Comparison of ENCODE assay signal across 8 cellular contexts in the genomic region with DNA sequence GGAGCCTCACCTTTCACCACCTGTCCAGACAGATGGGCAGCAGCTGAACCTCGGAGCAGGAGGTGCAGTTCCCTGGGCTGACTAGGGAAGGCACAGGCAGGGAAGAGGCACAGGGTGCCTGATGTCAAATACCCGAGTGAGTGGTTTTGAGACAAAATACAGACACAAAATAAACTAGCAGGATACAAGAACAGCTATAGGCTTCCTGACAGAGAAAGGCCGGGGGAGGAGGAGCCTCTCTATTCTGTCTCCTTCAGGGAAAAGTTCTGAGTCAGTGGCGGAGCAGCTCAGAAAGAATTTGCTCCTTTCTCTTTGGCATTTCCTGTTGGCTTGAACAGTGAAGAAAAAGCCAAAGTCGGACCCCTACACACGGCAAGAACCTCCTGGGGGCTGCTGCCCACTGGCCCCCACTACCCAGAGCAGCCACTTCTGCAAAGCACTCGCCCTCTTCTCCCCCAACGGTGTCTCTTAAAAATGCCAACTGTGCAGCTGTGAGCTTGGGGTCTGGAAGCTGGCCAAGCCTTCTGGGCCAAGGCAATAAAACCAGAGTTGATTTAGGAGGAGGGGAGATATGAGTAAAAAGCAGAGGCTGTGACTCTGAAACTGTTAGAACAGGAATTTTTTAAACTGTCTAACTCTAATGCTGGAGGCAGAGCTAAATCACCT. TPM values are rescaled to one million over a fixed set of nuclear protein-coding genes. Genes with fewer than 3 reads are reported as not detected.
A peak's percentile ranks its signal among the peaks of the same experiment; 100 is the strongest.
DNase-seq lines count a peak whose midpoint lies in the region; ATAC-seq and TF ChIP-seq lines count a peak whose summit lies in the region.

No MANE protein-coding gene starts in this region.

- intact Hi-C loops in activated CD4-positive, alpha-beta T cell treated with anti-CD3 and anti-CD28 coated beads, Interleukin-2, amount 10 ng/mL, durations not matched to agents 24 days and 14 days (cut with micrococcal nuclease), result no loop called here

- no peak overlapping the region for H3K4me3 Mint-ChIP-seq in activated CD4-positive, alpha-beta T cell treated with anti-CD3 and anti-CD28 coated beads, Interleukin-2, amount 10 ng/mL, durations not matched to agents 24 days and 14 days
- H3K4me3 Mint-ChIP-seq in nephron progenitor cell, result no peak overlapping the region

- H3K36me3 Mint-ChIP-seq in activated CD4-positive, alpha-beta T cell treated with anti-CD3 and anti-CD28 coated beads, Interleukin-2, amount 10 ng/mL, durations not matched to agents 24 days and 14 days (ENCODE audit: low read depth), result peaks cover 50% of the 10 kb centered on the region
- H3K36me3 Mint-ChIP-seq in nephron progenitor cell (ENCODE audit: low read depth), result peaks cover 53% of the 10 kb centered on the region

- peak overlapping the region; percentile 23 for H3K4me3 ChIP-seq in epithelial cell of esophagus (ENCODE audit: low read length)

- TF ChIP-seq CTCF in epithelial cell of esophagus (IDR thresholded peaks at IDR 0.05; ENCODE audit: insufficient read depth, low read depth, low read length, missing control alignments) (no peak), nephron progenitor cell (IDR thresholded peaks at IDR 0.05) (no peak)

- ATAC-seq in GM18907 (IDR thresholded peaks at IDR 0.05; ENCODE audit: unreplicated experiment) (no peak), HG02759 (IDR thresholded peaks at IDR 0.05; ENCODE audit: unreplicated experiment) (no peak)

- no peak for DNase-seq in activated CD4-positive, alpha-beta T cell treated with anti-CD3 and anti-CD28 coated beads, Interleukin-2, amount 10 ng/mL, durations not matched to agents 24 days and 14 days
- DNase-seq in activated CD4-positive, alpha-beta T cell treated with anti-CD3 and anti-CD28 coated beads, Interleukin-2, amount 50 U/mL, for 48 hours, result no peak
- peak; percentile 30 for DNase-seq in NOMO-1 treated with DMSO at 0.1 percent for 48 hours (lab: John Stamatoyannopoulos, UW; ENCODE audit: unreplicated experiment)
- DNase-seq in epithelial cell of esophagus (ENCODE audit: low read depth), result peak; percentile 84
- no peak for DNase-seq in nephron progenitor cell
- DNase-seq in activated CD8-positive, alpha-beta memory T cell treated with anti-CD3 and anti-CD28 coated beads, Interleukin-2, amount 50 U/mL, for 48 hours, result no peak

- H3K27me3 Mint-ChIP-seq in activated CD4-positive, alpha-beta T cell treated with anti-CD3 and anti-CD28 coated beads, Interleukin-2, amount 10 ng/mL, durations not matched to agents 24 days and 14 days, result no peaks in the 10 kb centered on the region
- H3K27me3 Mint-ChIP-seq in nephron progenitor cell (ENCODE audit: low read depth, poor library complexity), result no peaks in the 10 kb centered on the region

- peak overlapping the region; percentile 48 for H3K27ac Mint-ChIP-seq in activated CD4-positive, alpha-beta T cell treated with anti-CD3 and anti-CD28 coated beads, Interleukin-2, amount 10 ng/mL, durations not matched to agents 24 days and 14 days
- peak overlapping the region; percentile 61 for H3K27ac Mint-ChIP-seq in nephron progenitor cell

- H3K9me3 Mint-ChIP-seq in activated CD4-positive, alpha-beta T cell treated with anti-CD3 and anti-CD28 coated beads, Interleukin-2, amount 10 ng/mL, durations not matched to agents 24 days and 14 days, result no peaks in the 10 kb centered on the region
- H3K9me3 Mint-ChIP-seq in nephron progenitor cell, result no peaks in the 10 kb centered on the region

- H3K4me1 Mint-ChIP-seq in activated CD4-positive, alpha-beta T cell treated with anti-CD3 and anti-CD28 coated beads, Interleukin-2, amount 10 ng/mL, durations not matched to agents 24 days and 14 days, result no peaks in the 10 kb centered on the region
- H3K4me1 Mint-ChIP-seq in nephron progenitor cell, result peaks cover 14% of the 10 kb centered on the region

RNA-seq across cellular contexts. Expression of a gene that starts 14.4 kb away (rescaled TPM):
- total RNA-seq in activated CD4-positive, alpha-beta T cell treated with anti-CD3 and anti-CD28 coated beads, Interleukin-2, amount 10 ng/mL, durations not matched to agents 24 days and 14 days, result 72.2 and 76.5 TPM in 2 replicates

RNA-seq across cellular contexts. Expression of a gene that starts 38.4 kb away (rescaled TPM):
- total RNA-seq in activated CD4-positive, alpha-beta T cell treated with anti-CD3 and anti-CD28 coated beads, Interleukin-2, amount 10 ng/mL, durations not matched to agents 24 days and 14 days, result 0.26 and 0.51 TPM in 2 replicates

RNA-seq across cellular contexts. Expression of a gene that starts 54.0 kb away (rescaled TPM):
- total RNA-seq in activated CD4-positive, alpha-beta T cell treated with anti-CD3 and anti-CD28 coated beads, Interleukin-2, amount 10 ng/mL, durations not matched to agents 24 days and 14 days, result 3,353 and 3,420 TPM in 2 replicates

Comparison
In these comparisons a context has a peak if more than half of its experiments do, and no peak if none do; other contexts are left out.
1. DNase-seq: peak in NOMO-1 treated with DMSO at 0.1 percent for 48 hours (single experiment) and epithelial cell of esophagus (single experiment); none in activated CD4-positive, alpha-beta T cell treated with anti-CD3 and anti-CD28 coated beads, Interleukin-2, amount 10 ng/mL, durations not matched to agents 24 days and 14 days (single experiment), activated CD4-positive, alpha-beta T cell treated with anti-CD3 and anti-CD28 coated beads, Interleukin-2, amount 50 U/mL, for 48 hours (0 of 2), nephron progenitor cell (single experiment) and activated CD8-positive, alpha-beta memory T cell treated with anti-CD3 and anti-CD28 coated beads, Interleukin-2, amount 50 U/mL, for 48 hours (single experiment).